In genomic region chr1:171881466-171881865, GRCh38 we compare ENCODE assay signal across 21 cellular contexts.
"Had no signal": no experiment of that assay in that cellular context is flagged by ENCODE, and none has a peak within 500 bp of the region (broad histone marks: within the 10 kb centered on the region; RNA-seq: fewer than 3 reads in every experiment).

No MANE protein-coding gene starts in this region.

- ATAC-seq: activated CD4-positive, alpha-beta T cell treated with anti-CD3 and anti-CD28 coated beads for 36 hours; activated CD8-positive, alpha-beta T cell treated with anti-CD3 and anti-CD28 coated beads for 36 hours; activated T-helper 17 cell treated with anti-CD3 and anti-CD28 coated beads, Interleukin-2, amount 50 U/mL, for 72 hours; lower lobe of right lung had no signal

- H3K9me3 Mint-ChIP-seq: activated CD8-positive, alpha-beta T cell treated with anti-CD3 and anti-CD28 coated beads for 36 hours; activated naive CD8-positive, alpha-beta T cell treated with anti-CD3 and anti-CD28 coated beads for 36 hours; activated T-helper 17 cell treated with anti-CD3 and anti-CD28 coated beads, Interleukin-2, amount 50 U/mL, for 72 hours; nephron progenitor cell had no signal

- H3K4me1 ChIP-seq: lower lobe of right lung, tibial artery had no signal

- H3K27ac ChIP-seq: cardiac muscle cell, hepatocyte, lower lobe of right lung, tibial artery, WERI-Rb-1 had no signal

- H3K36me3 ChIP-seq: cardiac muscle cell, lower lobe of right lung, tibial artery, WERI-Rb-1 had no signal

- H3K27me3 ChIP-seq: cardiac muscle cell, dorsolateral prefrontal cortex, hepatocyte, tibial artery had no signal

- H3K4me3 Mint-ChIP-seq: activated CD4-positive, alpha-beta T cell treated with anti-CD3 and anti-CD28 coated beads for 36 hours; activated CD8-positive, alpha-beta T cell treated with anti-CD3 and anti-CD28 coated beads for 36 hours; activated naive CD8-positive, alpha-beta T cell treated with anti-CD3 and anti-CD28 coated beads for 36 hours; activated T-helper 17 cell treated with anti-CD3 and anti-CD28 coated beads, Interleukin-2, amount 50 U/mL, for 72 hours; nephron progenitor cell had no signal

- H3K9me3 ChIP-seq: lower lobe of right lung, tibial artery had no signal

- H3K27ac Mint-ChIP-seq: activated CD4-positive, alpha-beta T cell treated with anti-CD3 and anti-CD28 coated beads for 36 hours; activated CD8-positive, alpha-beta T cell treated with anti-CD3 and anti-CD28 coated beads for 36 hours; activated naive CD8-positive, alpha-beta T cell treated with anti-CD3 and anti-CD28 coated beads for 36 hours; activated T-helper 17 cell treated with anti-CD3 and anti-CD28 coated beads, Interleukin-2, amount 50 U/mL, for 72 hours; nephron progenitor cell had no signal

- DNase-seq: activated CD4-positive, alpha-beta T cell treated with anti-CD3 and anti-CD28 coated beads for 36 hours; activated CD8-positive, alpha-beta T cell treated with anti-CD3 and anti-CD28 coated beads for 36 hours; activated naive CD4-positive, alpha-beta T cell; activated naive CD8-positive, alpha-beta T cell treated with anti-CD3 and anti-CD28 coated beads for 36 hours; activated T-cell treated with anti-CD3 and anti-CD28 coated beads, Interleukin-2, amount 50 U/mL, for 1 hour; amniotic stem cell; dorsolateral prefrontal cortex; foreskin fibroblast; lower lobe of right lung; nephron progenitor cell; stimulated activated CD4-positive, alpha-beta T cell treated with anti-CD3 and anti-CD28 coated beads, Interleukin-12 subunit alpha, Interleukin-12 subunit beta, amount 100 ng/mL, for 4 hours; stimulated activated CD4-positive, alpha-beta T cell treated with anti-CD3 and anti-CD28 coated beads, Interleukin-1b, Interleukin-23, amount 100 ng/mL, for 48 hours; stimulated activated CD8-positive, alpha-beta memory T cell treated with anti-CD3 and anti-CD28 coated beads, Interleukin-4, amount 100 ng/mL, for 48 hours; stimulated activated naive CD4-positive, alpha-beta T cell; T-helper 2 cell; tibial artery; WERI-Rb-1 had no signal

- FAIRE-seq: urothelium cell line had no signal

- H3K4me3 ChIP-seq: cardiac muscle cell, dorsolateral prefrontal cortex, hepatocyte, lower lobe of right lung, tibial artery had no signal

- H3K4me1 Mint-ChIP-seq: nephron progenitor cell had no signal

- H3K27me3 Mint-ChIP-seq: activated CD4-positive, alpha-beta T cell treated with anti-CD3 and anti-CD28 coated beads for 36 hours; activated CD8-positive, alpha-beta T cell treated with anti-CD3 and anti-CD28 coated beads for 36 hours; activated naive CD8-positive, alpha-beta T cell treated with anti-CD3 and anti-CD28 coated beads for 36 hours had no signal
